18 cellular contexts compared by ENCODE assay signal in the genomic region with DNA sequence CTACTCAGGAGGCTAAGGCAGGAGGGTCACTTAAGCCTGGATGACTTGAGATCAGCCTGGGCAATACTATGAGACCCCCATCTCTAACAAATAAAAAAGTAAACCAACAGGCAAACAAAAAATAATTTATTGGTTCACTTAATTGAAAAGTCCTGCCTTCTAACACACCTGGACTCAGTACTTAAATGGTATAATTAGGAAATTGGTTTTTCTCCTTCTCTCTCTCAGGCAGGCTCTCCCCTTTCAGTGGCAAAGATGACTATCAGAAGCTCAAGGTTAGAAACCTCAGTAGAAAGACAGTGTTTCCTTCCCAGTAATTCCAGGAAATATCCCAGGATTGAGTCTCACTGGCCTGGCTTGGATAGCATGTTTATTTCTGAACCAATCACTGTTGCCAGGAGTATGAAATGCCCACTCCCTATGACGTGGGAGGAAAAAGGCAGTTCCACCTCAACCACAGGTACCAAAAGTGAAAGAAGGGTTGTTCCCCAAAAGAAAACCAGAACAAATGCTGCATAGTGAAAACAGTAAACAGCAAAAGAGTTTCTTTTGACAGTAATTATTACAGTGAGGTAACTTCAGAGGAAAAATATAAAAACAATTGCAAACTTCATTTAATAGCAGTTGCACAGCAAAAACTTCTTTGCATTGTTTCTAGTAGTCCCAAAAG. TPM values are rescaled to one million over a fixed set of nuclear protein-coding genes. Genes with fewer than 3 reads are reported as not detected.
A peak's percentile ranks its signal among the peaks of the same experiment; 100 is the strongest.
DNase-seq lines count a peak whose midpoint lies in the region; ATAC-seq and TF ChIP-seq lines count a peak whose summit lies in the region.
"Had no signal": no experiment of that assay in that cellular context is flagged by ENCODE, and none has a peak within 500 bp of the region (broad histone marks: within the 10 kb centered on the region; RNA-seq: fewer than 3 reads in every experiment).

No MANE protein-coding gene starts in this region.

- intact Hi-C loops in colonic mucosa (cut with DNase I): no loop called here

- H3K4me3 ChIP-seq in colonic mucosa (no peak overlapping the region), H7 (ENCODE audit: insufficient read depth, low read depth, low read length) (no peak overlapping the region)
- H3K4me3 ChIP-seq: A549, heart left ventricle, thoracic aorta had no signal

- DNase-seq in GM10266 (ENCODE audit: extremely low spot score): peak; percentile 1
- peak; percentile 30 for DNase-seq in H4 (ENCODE audit: low spot score)
- DNase-seq in midbrain (lab: John Stamatoyannopoulos, UW): no peak
- no peak for DNase-seq in colonic mucosa
- no peak for DNase-seq in AG08396 (ENCODE audit: low spot score)
- no peak for DNase-seq in H7
- DNase-seq: CD4-positive, alpha-beta memory T cell; cortex of kidney; heart left ventricle; NCI-H82; RPMI8226; stimulated activated CD4-positive, alpha-beta T cell treated with anti-CD3 and anti-CD28 coated beads, Interleukin-4, amount 100 ng/mL, for 24 hours; T-helper 1 cell had no signal

- no peak overlapping the region for H3K27ac ChIP-seq in colonic mucosa
- H3K27ac ChIP-seq: A549, heart left ventricle, thoracic aorta had no signal

- H3K36me3 ChIP-seq in colonic mucosa: no peaks in the 10 kb centered on the region
- H3K36me3 ChIP-seq in H7 (replicated peaks; ENCODE audit: control insufficient read depth, insufficient read depth, low read length): no peaks in the 10 kb centered on the region
- H3K36me3 ChIP-seq: heart left ventricle, thoracic aorta had no signal

- TF ChIP-seq CTCF in GM10266 (IDR thresholded peaks at IDR 0.05; ENCODE audit: control insufficient read depth, insufficient read depth, low read depth, missing control alignments): no peak
- TF ChIP-seq CTCF in colonic mucosa (IDR thresholded peaks at IDR 0.05): no peak

- ATAC-seq in GM19043 (IDR thresholded peaks at IDR 0.05; ENCODE audit: low read depth, unreplicated experiment) (peak; percentile 64), HG03439 (IDR thresholded peaks at IDR 0.05; ENCODE audit: unreplicated experiment) (peak; percentile 64)
- ATAC-seq: A549, heart left ventricle had no signal

- no peaks in the 10 kb centered on the region for H3K9me3 ChIP-seq in colonic mucosa
- H3K9me3 ChIP-seq: A549, heart left ventricle, thoracic aorta had no signal

- H3K9ac ChIP-seq in colonic mucosa (ENCODE audit: low read depth in 2 of 2, low read length in 2 of 2): no peak overlapping the region

- no peaks in the 10 kb centered on the region for H3K4me1 ChIP-seq in colonic mucosa
- H3K4me1 ChIP-seq: A549 had no signal

- H3K27me3 ChIP-seq in colonic mucosa (no peaks in the 10 kb centered on the region), H7 (ENCODE audit: control insufficient read depth, insufficient read depth, low read length) (peaks cover 6% of the 10 kb centered on the region)
- H3K27me3 ChIP-seq: heart left ventricle had no signal

RNA-seq across cellular contexts. Expression of a gene that starts 56.3 kb away (rescaled TPM):
- 6.4 and 16.6 TPM in 2 replicates for total RNA-seq in H4 (2014; rRNA removed; shearing (Covaris generic))
- total RNA-seq in colonic mucosa: 1 to 10 TPM; 2.1 to 3.0 TPM
- 0.03 and 0.26 TPM in 2 replicates for total RNA-seq in H7 (2014; rRNA removed; shearing (Covaris generic))
- total RNA-seq: CD4-positive, alpha-beta memory T cell; M059J had no signal

Comparison
In these comparisons a context has a peak if more than half of its experiments do, and no peak if none do; other contexts are left out.
1. DNase-seq: peak in GM10266 (single experiment) and H4 (single experiment); none in midbrain (single experiment), colonic mucosa (single experiment), AG08396 (single experiment) and H7 (single experiment).